ENCODE assay signal across 24 cellular contexts in genomic region chr7:411677-412312, GRCh38.
DNase-seq lines count a peak whose midpoint lies in the region; ATAC-seq lines count a peak whose summit lies in the region.
"Had no signal": no experiment of that assay in that cellular context is flagged by ENCODE, and none has a peak within 500 bp of the region (broad histone marks: within the 10 kb centered on the region; RNA-seq: fewer than 3 reads in every experiment).

No MANE protein-coding gene starts in this region.

- H3K27me3 ChIP-seq in aorta (ENCODE audit: control insufficient read depth in 1 of 2, insufficient read depth in 2 of 2, low read length in 1 of 2): no peaks in the 10 kb centered on the region
- H3K27me3 ChIP-seq: SJCRH30 had no signal

- H3K4me3 Mint-ChIP-seq in stimulated activated naive CD8-positive, alpha-beta T cell treated with anti-CD3 and anti-CD28 coated beads, Interleukin-15, amount 100 ng/mL, for 72 hours: no peak overlapping the region
- H3K4me3 Mint-ChIP-seq: activated CD8-positive, alpha-beta T cell treated with anti-CD3 and anti-CD28 coated beads for 36 hours; CD4-positive, alpha-beta memory T cell; stimulated activated naive CD8-positive, alpha-beta T cell treated with anti-CD3 and anti-CD28 coated beads, Interleukin-15, Interleukin-2, amounts not matched to agents 100 ng/mL and 50 ng/mL, for 24 hours; T-cell had no signal

- no peaks in the 10 kb centered on the region for H3K4me1 ChIP-seq in aorta (ENCODE audit: control insufficient read depth in 1 of 2, insufficient read depth in 2 of 2, low read length in 2 of 2)
- H3K4me1 ChIP-seq: SJCRH30, tibial artery had no signal

- H3K4me3 ChIP-seq in aorta (ENCODE audit: low read length in 2 of 2): no peak overlapping the region
- H3K4me3 ChIP-seq: SJCRH30, tibial artery had no signal

- DNase-seq in DMS153 (lab: John Stamatoyannopoulos, UW) (peak; percentile 57), DMS153 treated with DMSO at 0.1 percent for 48 hours (lab: John Stamatoyannopoulos, UW; ENCODE audit: unreplicated experiment) (no peak), left kidney (ENCODE audit: low read depth, low spot score) (peak; percentile 53), aorta (peak; percentile 32 to 34), ecto neural progenitor cell (ENCODE audit: low spot score) (no peak)
- DNase-seq in stimulated activated naive CD8-positive, alpha-beta T cell treated with anti-CD3 and anti-CD28 coated beads, Interleukin-15, amount 100 ng/mL, for 72 hours: no peak
- no peak for DNase-seq in stimulated activated naive CD8-positive, alpha-beta T cell treated with anti-CD3 and anti-CD28 coated beads, Interleukin-15, Interleukin-2, amounts not matched to agents 100 U/mL and 50 U/mL, for 24 hours
- DNase-seq: activated CD4-positive, alpha-beta T cell treated with anti-CD3 and anti-CD28 coated beads for 1 hour; activated CD8-positive, alpha-beta T cell treated with anti-CD3 and anti-CD28 coated beads for 36 hours; activated effector memory CD4-positive, alpha-beta T cell treated with Interleukin-2 at 50 U/mL for 16 hours; activated T-cell treated with anti-CD3 and anti-CD28 coated beads for 4 hours; CD4-positive, alpha-beta memory T cell; glutamatergic neuron; GOT3; NCI-H2171 treated with DMSO at 0.1 percent for 48 hours; NCI-H510A treated with DMSO at 0.1 percent for 48 hours; SJCRH30; T-cell had no signal

- no peak overlapping the region for H3K27ac ChIP-seq in aorta (ENCODE audit: low read depth in 1 of 2, low read length in 2 of 2)
- H3K27ac ChIP-seq: 22Rv1, epithelial cell of prostate, SJCRH30, tibial artery had no signal

- H3K9me3 Mint-ChIP-seq in stimulated activated naive CD8-positive, alpha-beta T cell treated with anti-CD3 and anti-CD28 coated beads, Interleukin-15, amount 100 ng/mL, for 72 hours: peaks cover 0 to 8% of the 10 kb centered on the region in 2 donors
- H3K9me3 Mint-ChIP-seq: activated CD8-positive, alpha-beta T cell treated with anti-CD3 and anti-CD28 coated beads for 36 hours; CD4-positive, alpha-beta memory T cell; stimulated activated naive CD8-positive, alpha-beta T cell treated with anti-CD3 and anti-CD28 coated beads, Interleukin-15, Interleukin-2, amounts not matched to agents 100 ng/mL and 50 ng/mL, for 24 hours; T-cell had no signal

- no peaks in the 10 kb centered on the region for H3K36me3 ChIP-seq in aorta (ENCODE audit: control insufficient read depth in 1 of 2, insufficient read depth in 2 of 2, low read length in 1 of 2)
- H3K36me3 ChIP-seq: SJCRH30, tibial artery had no signal

- H3K27me3 Mint-ChIP-seq in stimulated activated naive CD8-positive, alpha-beta T cell treated with anti-CD3 and anti-CD28 coated beads, Interleukin-15, amount 100 ng/mL, for 72 hours: no peaks in the 10 kb centered on the region
- H3K27me3 Mint-ChIP-seq: activated CD8-positive, alpha-beta T cell treated with anti-CD3 and anti-CD28 coated beads for 36 hours; stimulated activated naive CD8-positive, alpha-beta T cell treated with anti-CD3 and anti-CD28 coated beads, Interleukin-15, Interleukin-2, amounts not matched to agents 100 ng/mL and 50 ng/mL, for 24 hours had no signal

- intact Hi-C loops in aorta (cut with DNase I): no loop called here

- H3K27ac Mint-ChIP-seq in stimulated activated naive CD8-positive, alpha-beta T cell treated with anti-CD3 and anti-CD28 coated beads, Interleukin-15, amount 100 ng/mL, for 72 hours: no peak overlapping the region
- H3K27ac Mint-ChIP-seq: activated CD8-positive, alpha-beta T cell treated with anti-CD3 and anti-CD28 coated beads for 36 hours; CD4-positive, alpha-beta memory T cell; progenitor cell of endocrine pancreas; stimulated activated naive CD8-positive, alpha-beta T cell treated with anti-CD3 and anti-CD28 coated beads, Interleukin-15, Interleukin-2, amounts not matched to agents 100 ng/mL and 50 ng/mL, for 24 hours; T-cell had no signal

- H3K9me3 ChIP-seq in aorta (ENCODE audit: control insufficient read depth, low read length): no peaks in the 10 kb centered on the region
- H3K9me3 ChIP-seq: SJCRH30 had no signal

- H3K4me1 Mint-ChIP-seq in stimulated activated naive CD8-positive, alpha-beta T cell treated with anti-CD3 and anti-CD28 coated beads, Interleukin-15, amount 100 ng/mL, for 72 hours: peaks cover 7% of the 10 kb centered on the region

- peak; percentile 27 for ATAC-seq in stimulated activated naive CD8-positive, alpha-beta T cell treated with anti-CD3 and anti-CD28 coated beads, Interleukin-15, amount 100 ng/mL, for 72 hours
- ATAC-seq in stimulated activated naive CD8-positive, alpha-beta T cell treated with anti-CD3 and anti-CD28 coated beads, Interleukin-15, Interleukin-2, amounts not matched to agents 100 U/mL and 50 U/mL, for 24 hours: no peak
- ATAC-seq in aorta (ENCODE audit: low FRiP score) (no peak), GM21367 (IDR thresholded peaks at IDR 0.05; ENCODE audit: unreplicated experiment) (no peak)
- ATAC-seq: activated CD8-positive, alpha-beta T cell treated with anti-CD3 and anti-CD28 coated beads for 36 hours; T-cell had no signal

- WGBS in aorta, 2 donors: 86% methylated on average over 29 of the region's 29 CpGs

Comparison
In these comparisons a context has a peak if more than half of its experiments do, and no peak if none do; other contexts are left out.
1. DNase-seq: peak in DMS153 (single experiment), left kidney (single experiment) and aorta (2 of 2); none in DMS153 treated with DMSO at 0.1 percent for 48 hours (single experiment), stimulated activated naive CD8-positive, alpha-beta T cell treated with anti-CD3 and anti-CD28 coated beads, Interleukin-15, amount 100 ng/mL, for 72 hours (0 of 2), stimulated activated naive CD8-positive, alpha-beta T cell treated with anti-CD3 and anti-CD28 coated beads, Interleukin-15, Interleukin-2, amounts not matched to agents 100 U/mL and 50 U/mL, for 24 hours (single experiment) and ecto neural progenitor cell (single experiment).